Comparison of ENCODE assay signal across 29 cellular contexts in the genomic region with DNA sequence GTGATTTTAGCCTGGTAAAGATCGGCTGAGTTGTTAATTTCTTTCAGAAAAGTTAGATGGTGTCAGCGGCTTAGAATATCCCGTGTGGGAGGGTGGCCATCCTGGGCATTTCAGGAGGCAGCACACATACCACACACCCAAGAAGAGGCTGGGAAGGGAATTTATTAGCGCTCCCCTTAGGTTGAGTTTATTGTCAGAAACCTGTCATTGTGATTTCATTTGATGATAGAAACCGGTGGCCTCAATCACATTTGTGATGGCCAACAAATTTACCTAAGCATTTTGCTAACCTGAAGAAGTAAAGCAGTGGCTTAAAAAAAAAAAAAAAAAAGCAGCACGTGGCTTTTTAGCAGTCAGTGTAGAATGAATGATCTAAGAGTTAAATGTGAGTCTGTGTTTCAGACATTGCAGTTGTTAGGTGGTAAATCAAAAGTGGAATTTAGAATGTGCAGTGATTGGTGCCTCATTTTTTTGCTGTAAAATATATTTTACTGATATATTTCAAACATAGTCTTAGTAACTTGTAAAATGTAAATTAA. TPM values are rescaled to one million over a fixed set of nuclear protein-coding genes. Genes with fewer than 3 reads are reported as not detected.
A peak's percentile ranks its signal among the peaks of the same experiment; 100 is the strongest.
DNase-seq lines count a peak whose midpoint lies in the region; ATAC-seq and TF ChIP-seq lines count a peak whose summit lies in the region.
"Had no signal": no experiment of that assay in that cellular context is flagged by ENCODE, and none has a peak within 500 bp of the region (broad histone marks: within the 10 kb centered on the region; RNA-seq: fewer than 3 reads in every experiment).

No MANE protein-coding gene starts in this region.

- CTCF ChIA-PET in naive thymus-derived CD4-positive, alpha-beta T cell (lab: Charles Lee) = interaction anchor here (0.7 kb wide), 1 partner anchor 562 kb away, joined by 4 read pairs; no protein-coding TSS in a partner anchor

- H2AFZ ChIP-seq in OCI-LY1 (ENCODE audit: low read length) = no peak overlapping the region

- H3K27ac Mint-ChIP-seq in glutamatergic neuron (ENCODE audit: unreplicated experiment) = no peak overlapping the region
- peak overlapping the region in 1 of 9 donors; percentile 55 for H3K27ac Mint-ChIP-seq in naive thymus-derived CD4-positive, alpha-beta T cell
- H3K27ac Mint-ChIP-seq: activated naive CD8-positive, alpha-beta T cell treated with anti-CD3 and anti-CD28 coated beads, Interleukin-2, amount 10 ng/mL, durations not matched to agents 7 days and 5 days; activated T-helper 2 cell treated with anti-CD3 and anti-CD28 coated beads, Interferon-gamma antibody, Interleukin-2, Interleukin-4, amounts not matched to agents 10 μg/mL and 5 μg/mL and 100 μg/mL, durations not matched to agents 14 hours and 24 hours and 36 hours; natural killer cell; WTC11 had no signal

- peaks cover 8% of the 10 kb centered on the region for H3K27me3 Mint-ChIP-seq in glutamatergic neuron (ENCODE audit: unreplicated experiment)
- peaks cover 0 to 2% (median 0%) of the 10 kb centered on the region in 5 donors for H3K27me3 Mint-ChIP-seq in naive thymus-derived CD4-positive, alpha-beta T cell
- H3K27me3 Mint-ChIP-seq: activated naive CD8-positive, alpha-beta T cell treated with anti-CD3 and anti-CD28 coated beads, Interleukin-2, amount 10 ng/mL, durations not matched to agents 7 days and 5 days had no signal

- H3F3A ChIP-seq in OCI-LY1 (ENCODE audit: insufficient read depth, low read length) = peaks cover 11% of the 10 kb centered on the region; the same call in 1 of the 2 replicates

- peaks cover 39% of the 10 kb centered on the region for H3K4me1 Mint-ChIP-seq in glutamatergic neuron (ENCODE audit: low read depth, unreplicated experiment)
- peaks cover 31 to 58% (median 53%) of the 10 kb centered on the region in 7 donors for H3K4me1 Mint-ChIP-seq in naive thymus-derived CD4-positive, alpha-beta T cell

- H3K4me3 ChIP-seq in GM08714 (ENCODE audit: low read length) = peak overlapping the region; percentile 34; the same call in 1 of the 2 replicates
- H3K4me3 ChIP-seq in OCI-LY1 (ENCODE audit: low read depth, low read length, poor library complexity, severe bottlenecking) = peak overlapping the region; percentile 98
- no peak overlapping the region for H3K4me3 ChIP-seq in psoas muscle
- H3K4me3 ChIP-seq in naive thymus-derived CD4-positive, alpha-beta T cell (ENCODE audit: low read length) = no peak overlapping the region
- H3K4me3 ChIP-seq: suprapubic skin, vagina had no signal

- peak overlapping the region; percentile 73 for H3K4me2 ChIP-seq in OCI-LY1 (ENCODE audit: low read length)

- peak overlapping the region; percentile 95 for H3K27ac ChIP-seq in OCI-LY1 (ENCODE audit: low read depth, low read length, poor library complexity, severe bottlenecking)
- peak overlapping the region; percentile 11 for H3K27ac ChIP-seq in psoas muscle
- H3K27ac ChIP-seq in naive thymus-derived CD4-positive, alpha-beta T cell (ENCODE audit: low read depth, low read length) = no peak overlapping the region
- H3K27ac ChIP-seq: suprapubic skin, vagina had no signal

- TF ChIP-seq CTCF in OCI-LY1 (IDR thresholded peaks at IDR 0.05; ENCODE audit: low read length) (no peak), glutamatergic neuron (IDR thresholded peaks at IDR 0.05; ENCODE audit: partially characterized antibody, unreplicated experiment) (no peak), psoas muscle (IDR thresholded peaks at IDR 0.05) (no peak)

- peaks cover 9% of the 10 kb centered on the region for H3K9me3 Mint-ChIP-seq in glutamatergic neuron (ENCODE audit: unreplicated experiment)
- H3K9me3 Mint-ChIP-seq in naive thymus-derived CD4-positive, alpha-beta T cell = no peaks in the 10 kb centered on the region
- H3K9me3 Mint-ChIP-seq: activated naive CD8-positive, alpha-beta T cell treated with anti-CD3 and anti-CD28 coated beads, Interleukin-2, amount 10 ng/mL, durations not matched to agents 7 days and 5 days; activated T-helper 2 cell treated with anti-CD3 and anti-CD28 coated beads, Interferon-gamma antibody, Interleukin-2, Interleukin-4, amounts not matched to agents 10 μg/mL and 5 μg/mL and 100 μg/mL, durations not matched to agents 14 hours and 24 hours and 36 hours; natural killer cell; WTC11 had no signal

- DNase-seq in glutamatergic neuron (no peak), psoas muscle (peak in 1 of 2 donors; percentile 3), NCI-H748 (lab: John Stamatoyannopoulos, UW; ENCODE audit: unreplicated experiment) (no peak), D341Med (ENCODE audit: low spot score) (no peak)
- DNase-seq in naive thymus-derived CD4-positive, alpha-beta T cell = no peak
- DNase-seq: activated CD4-positive, alpha-beta T cell treated with anti-CD3 and anti-CD28 coated beads, Interleukin-2, amount 50 U/mL, for 4 hours; activated CD8-positive, alpha-beta memory T cell treated with anti-CD3 and anti-CD28 coated beads, Interleukin-2, amount 50 U/mL, for 48 hours; activated naive CD8-positive, alpha-beta T cell treated with anti-CD3 and anti-CD28 coated beads, Interleukin-2, amount 10 ng/mL, durations not matched to agents 7 days and 5 days; effector CD4-positive, alpha-beta T cell; natural killer cell; NCI-H1092; NCI-H187 treated with DMSO at 0.1 percent for 48 hours; NCI-H2227 treated with DMSO at 0.1 percent for 48 hours; NCI-H82 had no signal

- peak overlapping the region; percentile 92 for H3K4me3 Mint-ChIP-seq in glutamatergic neuron (ENCODE audit: unreplicated experiment)
- peak overlapping the region in 1 of 10 donors; percentile 41 for H3K4me3 Mint-ChIP-seq in naive thymus-derived CD4-positive, alpha-beta T cell
- H3K4me3 Mint-ChIP-seq: activated naive CD8-positive, alpha-beta T cell treated with anti-CD3 and anti-CD28 coated beads, Interleukin-2, amount 10 ng/mL, durations not matched to agents 7 days and 5 days; CD14-positive monocyte had no signal

- intact Hi-C loops in psoas muscle (cut with DNase I) = loop anchor here in 1 of 2 donors (5.0 to 10.0 kb wide), 4 partner anchors 93 to 408 kb away; a partner anchor contains a TSS
- intact Hi-C loops in naive thymus-derived CD4-positive, alpha-beta T cell (cut with micrococcal nuclease) = loop anchor here (5.0 to 10.0 kb wide), 5 partner anchors 692 to 1792 kb away; a partner anchor contains a TSS

- no peaks in the 10 kb centered on the region for H3K9me2 ChIP-seq in OCI-LY1 (ENCODE audit: low read depth, low read length)

- peaks cover 31% of the 10 kb centered on the region for H3K79me2 ChIP-seq in OCI-LY1 (ENCODE audit: insufficient read depth, low read length)

- H3K9ac ChIP-seq in OCI-LY1 (ENCODE audit: low read length) = peak overlapping the region; percentile 53

- ATAC-seq in psoas muscle (no peak), HG02885 (IDR thresholded peaks at IDR 0.05; ENCODE audit: poor library complexity, unreplicated experiment) (no peak)
- no peak for ATAC-seq in naive thymus-derived CD4-positive, alpha-beta T cell
- ATAC-seq: esophagus mucosa, natural killer cell, Panc1, WTC11 had no signal

- POLR2A ChIA-PET in naive thymus-derived CD4-positive, alpha-beta T cell (lab: Charles Lee) = no interaction called here

- H3K4me1 ChIP-seq in OCI-LY1 (ENCODE audit: insufficient read depth, low read length, severe bottlenecking) (peaks cover 77% of the 10 kb centered on the region), psoas muscle (peaks cover 18% of the 10 kb centered on the region)
- peaks cover 6 to 9% of the 10 kb centered on the region in 2 donors for H3K4me1 ChIP-seq in naive thymus-derived CD4-positive, alpha-beta T cell (ENCODE audit: control insufficient read depth in 2 of 2, insufficient read depth in 2 of 2, low read length in 2 of 2)

- H3K36me3 ChIP-seq in OCI-LY1 (ENCODE audit: insufficient read depth, low read length) = no peaks in the 10 kb centered on the region
- H3K36me3 ChIP-seq in psoas muscle (ENCODE audit: insufficient read depth in 1 of 2, low read depth in 1 of 2) = peaks cover 0 to 2% of the 10 kb centered on the region in 2 donors
- peaks cover 0 to 4% (median 0%) of the 10 kb centered on the region in 3 experiments for H3K36me3 ChIP-seq in naive thymus-derived CD4-positive, alpha-beta T cell (ENCODE audit: control insufficient read depth in 2 of 3, insufficient read depth in 3 of 3, low read length in 3 of 3)
- H3K36me3 ChIP-seq: suprapubic skin, vagina had no signal

- H3K27me3 ChIP-seq in OCI-LY1 (ENCODE audit: insufficient read depth, low read length) = no peaks in the 10 kb centered on the region
- no peaks in the 10 kb centered on the region for H3K27me3 ChIP-seq in psoas muscle (ENCODE audit: insufficient read depth in 3 of 3, low read length in 2 of 3)
- H3K27me3 ChIP-seq in naive thymus-derived CD4-positive, alpha-beta T cell (ENCODE audit: control insufficient read depth in 2 of 2, insufficient read depth in 2 of 2, low read length in 2 of 2) = no peaks in the 10 kb centered on the region
- H3K27me3 ChIP-seq: suprapubic skin, vagina had no signal

- WGBS in psoas muscle, 3 donors = 46 to 56% (median 47%) methylated on average over 6 of the region's 6 CpGs

- no peaks in the 10 kb centered on the region for H4K20me1 ChIP-seq in OCI-LY1 (ENCODE audit: insufficient read depth, low read length)

- no peaks in the 10 kb centered on the region for H3K36me3 Mint-ChIP-seq in glutamatergic neuron (ENCODE audit: unreplicated experiment)
- H3K36me3 Mint-ChIP-seq in naive thymus-derived CD4-positive, alpha-beta T cell = peaks cover 0 to 10% (median 1%) of the 10 kb centered on the region in 5 donors
- H3K36me3 Mint-ChIP-seq: activated naive CD8-positive, alpha-beta T cell treated with anti-CD3 and anti-CD28 coated beads, Interleukin-2, amount 10 ng/mL, durations not matched to agents 7 days and 5 days; natural killer cell; WTC11 had no signal

- H3K9me3 ChIP-seq in OCI-LY1 (ENCODE audit: low read length) (no peaks in the 10 kb centered on the region), psoas muscle (no peaks in the 10 kb centered on the region)
- H3K9me3 ChIP-seq in naive thymus-derived CD4-positive, alpha-beta T cell (ENCODE audit: control insufficient read depth in 2 of 3, low read length in 3 of 3) = no peaks in the 10 kb centered on the region
- H3K9me3 ChIP-seq: suprapubic skin, vagina had no signal

RNA-seq across cellular contexts. Expression of a gene that starts 2.7 kb away (rescaled TPM):
- total RNA-seq in glutamatergic neuron (ENCODE audit: unreplicated experiment) (97.7 TPM), psoas muscle (10 to 100 TPM in 2 of 4 donors, 1 to 10 TPM in 2; 6.1 to 28.2 (median 10.3) TPM)
- 1 to 10 TPM; 2.9 to 9.1 (median 4.5) TPM for polyA plus RNA-seq in psoas muscle
- 10 to 100 TPM; 17.4 to 38.7 (median 34.8) TPM for total RNA-seq in naive thymus-derived CD4-positive, alpha-beta T cell
- polyA plus RNA-seq in naive thymus-derived CD4-positive, alpha-beta T cell = 1 to 10 TPM in 1 of 2 donors, under 1 TPM in 1; 0.91 to 2.5 TPM

RNA-seq across cellular contexts. Expression of a gene that starts 3.3 kb away (rescaled TPM):
- not detected for total RNA-seq in glutamatergic neuron (ENCODE audit: unreplicated experiment)
- total RNA-seq in psoas muscle = not detected
- under 1 TPM in 1 of 3 donors, not detected in 2; under 0.01 TPM for polyA plus RNA-seq in psoas muscle
- not detected for total RNA-seq in naive thymus-derived CD4-positive, alpha-beta T cell
- not detected for polyA plus RNA-seq in naive thymus-derived CD4-positive, alpha-beta T cell
- total RNA-seq: activated naive CD8-positive, alpha-beta T cell treated with anti-CD3 and anti-CD28 coated beads, Interleukin-2, amount 10 ng/mL, durations not matched to agents 7 days and 5 days; activated T-helper 2 cell treated with anti-CD3 and anti-CD28 coated beads, Interferon-gamma antibody, Interleukin-2, Interleukin-4, amounts not matched to agents 10 μg/mL and 5 μg/mL and 100 μg/mL, durations not matched to agents 14 hours and 24 hours and 36 hours; chondrocyte; esophagus mucosa; G401; mesenteric fat pad; natural killer cell; suprapubic skin; T-helper 2 cell treated with Interferon-gamma antibody and Interleukin-4, amounts not matched to agents 100 ng/mL and 5 ng/mL, for 36 hours; vagina; WTC11 had no signal
- polyA plus RNA-seq: AG04450, CD14-positive monocyte had no signal

Comparison
In these comparisons a context has a peak if more than half of its experiments do, and no peak if none do; other contexts are left out.
1. H3K4me3 ChIP-seq: peak in GM08714 (single experiment) and OCI-LY1 (single experiment); none in psoas muscle (single experiment) and naive thymus-derived CD4-positive, alpha-beta T cell (single experiment).